ENCODE assay signal across 14 cellular contexts in the genomic region with DNA sequence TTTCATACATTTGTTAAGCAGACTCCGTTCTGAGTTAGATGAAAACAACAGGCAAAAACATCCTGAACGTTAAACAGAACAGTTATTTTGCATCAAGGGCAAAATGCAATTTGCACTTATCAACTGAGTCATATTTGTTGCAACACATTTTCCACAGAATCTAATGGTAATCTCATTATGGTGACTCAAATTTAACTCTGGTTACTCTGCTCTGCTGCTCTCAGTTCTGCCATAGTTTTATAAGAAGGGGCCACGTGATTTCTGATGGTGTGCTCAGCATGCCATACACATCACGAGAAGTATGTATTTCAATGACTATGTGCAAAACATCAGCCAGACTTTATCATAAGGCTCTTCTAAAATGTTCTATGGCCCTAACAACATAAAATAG.
A peak's percentile ranks its signal among the peaks of the same experiment; 100 is the strongest.
DNase-seq lines count a peak whose midpoint lies in the region; ATAC-seq, FAIRE-seq and TF ChIP-seq lines count a peak whose summit lies in the region.
"Had no signal": no experiment of that assay in that cellular context is flagged by ENCODE, and none has a peak within 500 bp of the region (broad histone marks: within the 10 kb centered on the region; RNA-seq: fewer than 3 reads in every experiment).

No MANE protein-coding gene starts in this region.

- no peaks in the 10 kb centered on the region for H3K27me3 Mint-ChIP-seq in astrocyte (ENCODE audit: low read depth, unreplicated experiment)

- H3K4me1 Mint-ChIP-seq in astrocyte (ENCODE audit: low read depth, unreplicated experiment): no peaks in the 10 kb centered on the region

- H4K20me1 ChIP-seq in astrocyte (ENCODE audit: insufficient read depth, low read length) (peaks cover 15% of the 10 kb centered on the region), osteoblast (ENCODE audit: insufficient read depth, low read length) (peaks cover 11% of the 10 kb centered on the region), Karpas-422 (ENCODE audit: insufficient read depth, low read depth, low read length) (no peaks in the 10 kb centered on the region)

- H3K4me3 ChIP-seq in astrocyte (ENCODE audit: insufficient read depth, low read depth, low read length) (no peak overlapping the region), osteoblast (ENCODE audit: insufficient read depth, low read length) (no peak overlapping the region), Karpas-422 (ENCODE audit: low read length) (no peak overlapping the region)
- H3K4me3 ChIP-seq: colonic mucosa, GM23338 had no signal

- H3K9ac ChIP-seq in astrocyte (ENCODE audit: low read length): no peak overlapping the region
- no peak overlapping the region for H3K9ac ChIP-seq in Karpas-422 (ENCODE audit: low read length)

- peaks cover 2% of the 10 kb centered on the region for H3K36me3 Mint-ChIP-seq in astrocyte (ENCODE audit: low read depth, unreplicated experiment)

- H3K27ac Mint-ChIP-seq in astrocyte (ENCODE audit: unreplicated experiment): no peak overlapping the region

- H3K36me3 ChIP-seq in astrocyte (ENCODE audit: insufficient read depth, low read length) (no peaks in the 10 kb centered on the region), osteoblast (ENCODE audit: insufficient read depth, low read length) (no peaks in the 10 kb centered on the region), Karpas-422 (ENCODE audit: insufficient read depth, low read length) (no peaks in the 10 kb centered on the region)
- H3K36me3 ChIP-seq: colonic mucosa had no signal

- no peak overlapping the region for H2AFZ ChIP-seq in astrocyte (ENCODE audit: low read depth, low read length)
- no peak overlapping the region for H2AFZ ChIP-seq in osteoblast (ENCODE audit: low read length)
- H2AFZ ChIP-seq in Karpas-422 (ENCODE audit: low read length): no peak overlapping the region
- H2AFZ ChIP-seq: GM23338 had no signal

- H3K9me3 ChIP-seq in astrocyte (ENCODE audit: insufficient read depth, low read depth, low read length) (no peaks in the 10 kb centered on the region), osteoblast (ENCODE audit: low read depth, low read length) (no peaks in the 10 kb centered on the region), Karpas-422 (ENCODE audit: low read length) (no peaks in the 10 kb centered on the region)
- H3K9me3 ChIP-seq: colonic mucosa had no signal

- no peak overlapping the region for H3K27ac ChIP-seq in astrocyte (ENCODE audit: low read depth, low read length)
- peak overlapping the region; percentile 56 for H3K27ac ChIP-seq in osteoblast (ENCODE audit: low read depth, low read length)
- no peak overlapping the region for H3K27ac ChIP-seq in Karpas-422 (ENCODE audit: low read length)
- H3K27ac ChIP-seq: colonic mucosa had no signal

- DNase-seq in activated CD4-positive, alpha-beta T cell treated with anti-CD3 and anti-CD28 coated beads for 48 hours: peak; percentile 4
- DNase-seq in activated CD4-positive, alpha-beta T cell treated with anti-CD3 and anti-CD28 coated beads, Interleukin-2, amount 50 U/mL, for 4 hours: no peak
- DNase-seq in astrocyte (ENCODE audit: low read depth) (peak; percentile 82), osteoblast (ENCODE audit: insufficient read length, low spot score, missing footprints) (peak; percentile 69), Karpas-422 (no peak), retina (no peak), H4 (ENCODE audit: low spot score) (no peak)
- DNase-seq: ACHN, colonic mucosa, NCI-H1694 had no signal

- no peaks in the 10 kb centered on the region for H3K9me2 ChIP-seq in Karpas-422 (replicated peaks; ENCODE audit: insufficient read depth, low read length)

- FAIRE-seq in astrocyte (lab: Jason Lieb, UNC): no peak
- FAIRE-seq: RCC 7860 had no signal

- H3K4me1 ChIP-seq in astrocyte (ENCODE audit: insufficient read depth, low read length) (peaks cover 4% of the 10 kb centered on the region), osteoblast (ENCODE audit: insufficient read depth, low read length) (peaks cover 16% of the 10 kb centered on the region), Karpas-422 (ENCODE audit: low read length) (peaks cover 8% of the 10 kb centered on the region)
- H3K4me1 ChIP-seq: colonic mucosa had no signal

- peak; percentile 46 for ATAC-seq in HG02870 (IDR thresholded peaks at IDR 0.05; ENCODE audit: unreplicated experiment)

- H3K4me3 Mint-ChIP-seq in astrocyte (ENCODE audit: unreplicated experiment): no peak overlapping the region
- H3K4me3 Mint-ChIP-seq: GM23338, neural crest cell had no signal

- H3K27me3 ChIP-seq in astrocyte (ENCODE audit: insufficient read depth, low read length) (no peaks in the 10 kb centered on the region), osteoblast (ENCODE audit: insufficient read depth, low read length) (no peaks in the 10 kb centered on the region), Karpas-422 (ENCODE audit: low read length) (no peaks in the 10 kb centered on the region)
- H3K27me3 ChIP-seq: colonic mucosa had no signal

- H3K9me3 Mint-ChIP-seq in astrocyte (ENCODE audit: unreplicated experiment): no peaks in the 10 kb centered on the region
- H3K9me3 Mint-ChIP-seq: neural crest cell had no signal

- TF ChIP-seq CTCF in astrocyte (IDR thresholded peaks at IDR 0.05; ENCODE audit: insufficient read depth, low read depth, low read length) (no peak), osteoblast (IDR thresholded peaks at IDR 0.05; ENCODE audit: extremely low read depth, low read depth, low read length) (no peak)

- H3K4me2 ChIP-seq in astrocyte (ENCODE audit: low read length) (peak overlapping the region; percentile 8), osteoblast (ENCODE audit: insufficient read depth, low read length) (peak overlapping the region; percentile 26), Karpas-422 (ENCODE audit: low read depth, low read length, poor library complexity, severe bottlenecking) (no peak overlapping the region)
- H3K4me2 ChIP-seq: GM23338 had no signal

- H3K79me2 ChIP-seq in astrocyte (ENCODE audit: insufficient read depth, low read length): no peaks in the 10 kb centered on the region
- H3K79me2 ChIP-seq in osteoblast (ENCODE audit: insufficient read depth, low read length): peaks cover 6% of the 10 kb centered on the region
- peaks cover 63% of the 10 kb centered on the region for H3K79me2 ChIP-seq in Karpas-422 (ENCODE audit: low read length)

Comparison
In these comparisons a context has a peak if more than half of its experiments do, and no peak if none do; other contexts are left out.
1. DNase-seq: peak in activated CD4-positive, alpha-beta T cell treated with anti-CD3 and anti-CD28 coated beads for 48 hours (single experiment), astrocyte (single experiment) and osteoblast (single experiment); none in activated CD4-positive, alpha-beta T cell treated with anti-CD3 and anti-CD28 coated beads, Interleukin-2, amount 50 U/mL, for 4 hours (0 of 2), Karpas-422 (single experiment), retina (single experiment) and H4 (single experiment).